In the genomic region with DNA sequence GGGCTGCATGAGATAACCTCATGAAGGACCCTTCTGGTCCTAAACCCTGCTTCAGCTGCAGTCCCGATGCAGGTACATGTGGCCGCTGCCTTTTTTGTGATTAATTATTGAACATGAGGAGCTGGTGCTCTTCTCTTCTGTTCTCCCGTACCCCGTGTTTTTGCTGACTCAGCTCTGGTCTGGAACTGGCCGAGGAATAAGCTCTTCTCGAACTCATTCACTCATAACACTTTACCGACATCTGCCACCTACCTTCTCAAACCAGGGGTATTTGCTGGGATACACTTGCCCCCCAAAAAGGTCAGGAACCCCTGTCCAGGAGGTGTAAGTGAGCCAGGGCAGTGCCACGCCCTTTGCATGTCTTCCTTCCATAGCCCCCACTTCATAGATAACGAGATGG, we compare ENCODE assay signal across 28 cellular contexts. TPM values are rescaled to one million over a fixed set of nuclear protein-coding genes. Genes with fewer than 3 reads are reported as not detected.
"Had no signal": no experiment of that assay in that cellular context is flagged by ENCODE, and none has a peak within 500 bp of the region (broad histone marks: within the 10 kb centered on the region; RNA-seq: fewer than 3 reads in every experiment).

No MANE protein-coding gene starts in this region.

- H3K36me3 Mint-ChIP-seq: immature natural killer cell, mesothelial cell of epicardium, naive B cell had no signal

- H3K9me3 ChIP-seq: colonic mucosa, esophagus muscularis mucosa, gastroesophageal sphincter, heart right ventricle, left lung, mucosa of descending colon had no signal

- H3K36me3 ChIP-seq: colonic mucosa, heart right ventricle, left lung had no signal

- H3K4me3 ChIP-seq: colonic mucosa, esophagus muscularis mucosa, gastroesophageal sphincter, heart right ventricle, left lung, lung, mucosa of descending colon had no signal

- DNase-seq: colonic mucosa; cortex of kidney; effector CD8-positive, alpha-beta T cell; effector memory CD8-positive, alpha-beta T cell; endodermal cell; foreskin keratinocyte; head of caudate nucleus; heart right ventricle; hippocampal formation; immature natural killer cell; left cardiac atrium; left lung; left ventricle myocardium superior; mammary epithelial cell; mesenchymal stem cell; mucosa of descending colon; naive B cell had no signal

- H3K27me3 ChIP-seq: colonic mucosa, esophagus muscularis mucosa, gastroesophageal sphincter had no signal

- H3K4me1 ChIP-seq: colonic mucosa, foreskin keratinocyte had no signal

- H3K4me3 Mint-ChIP-seq: dendritic cell treated with granulocyte-macrophage colony-stimulating factor and Interleukin-4, amounts not matched to agents 40 ng/mL and 50 ng/mL, for 4 days; effector memory CD8-positive, alpha-beta T cell; endodermal cell; immature natural killer cell; mesothelial cell of epicardium had no signal

- FAIRE-seq: endometrium, endothelial cell of umbilical vein, frontal cortex, islet of Langerhans, keratinocyte had no signal

- ATAC-seq: effector memory CD8-positive, alpha-beta T cell; foreskin keratinocyte; gastroesophageal sphincter; heart right ventricle; left cardiac atrium; left lung; left ventricle myocardium superior; mucosa of descending colon had no signal

- H3K27ac ChIP-seq: colonic mucosa, esophagus muscularis mucosa, foreskin keratinocyte, gastroesophageal sphincter, heart right ventricle, left lung had no signal

- H3K9me3 Mint-ChIP-seq: dendritic cell treated with granulocyte-macrophage colony-stimulating factor and Interleukin-4, amounts not matched to agents 40 ng/mL and 50 ng/mL, for 4 days; effector memory CD8-positive, alpha-beta T cell; endodermal cell; immature natural killer cell; mesothelial cell of epicardium; naive B cell had no signal

- H3K27ac Mint-ChIP-seq: dendritic cell treated with granulocyte-macrophage colony-stimulating factor and Interleukin-4, amounts not matched to agents 40 ng/mL and 50 ng/mL, for 4 days; endodermal cell; immature natural killer cell; mesothelial cell of epicardium had no signal

RNA-seq across cellular contexts. Expression of gene KCNQ4, which starts 31.8 kb away (rescaled TPM):
- total RNA-seq: dermis microvascular lymphatic vessel endothelial cell, foreskin keratinocyte, mammary epithelial cell had no signal
- polyA plus RNA-seq: immature natural killer cell, keratinocyte had no signal
